Comparison of ENCODE assay signal across 9 cellular contexts in the genomic region with DNA sequence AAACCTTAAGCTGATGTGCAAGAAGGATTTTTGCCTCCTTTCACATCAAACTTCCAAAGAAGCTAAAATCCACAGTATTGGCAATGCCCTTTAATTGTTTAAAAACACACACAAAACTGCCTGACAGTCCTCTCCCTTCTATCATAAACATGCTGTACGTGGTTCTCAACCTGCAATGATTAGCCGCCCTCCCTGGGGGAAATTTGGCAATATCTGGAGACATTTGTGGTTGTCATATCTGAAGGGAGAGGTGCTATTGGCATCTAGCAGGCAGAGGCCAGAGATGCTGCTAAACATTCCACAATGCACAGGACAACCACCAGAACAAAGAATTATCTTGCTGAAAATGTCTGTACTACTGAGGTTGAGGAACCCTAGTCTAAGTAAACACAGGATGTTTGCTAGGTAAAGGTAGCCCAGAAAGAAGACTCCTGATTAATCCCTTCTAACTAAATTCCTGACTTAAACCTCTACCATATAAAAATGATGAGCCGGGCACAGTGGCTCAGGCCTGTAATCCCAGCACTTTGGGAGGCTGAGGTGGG. TPM values are rescaled to one million over a fixed set of nuclear protein-coding genes. Genes with fewer than 3 reads are reported as not detected.
DNase-seq lines count a peak whose midpoint lies in the region; ATAC-seq, FAIRE-seq and TF ChIP-seq lines count a peak whose summit lies in the region.
"Had no signal": no experiment of that assay in that cellular context is flagged by ENCODE, and none has a peak within 500 bp of the region (broad histone marks: within the 10 kb centered on the region; RNA-seq: fewer than 3 reads in every experiment).

No MANE protein-coding gene starts in this region.

- H3K36me3 Mint-ChIP-seq in GM23338 (ENCODE audit: low read depth) (no peaks in the 10 kb centered on the region), WTC11 (0 out of 2 replicates have a peak, but pooled peaks cover under 1% of the 10 kb centered on the region)

- no peaks in the 10 kb centered on the region for H3K9me3 ChIP-seq in smooth muscle cell (replicated peaks; ENCODE audit: low read depth)

- POLR2A ChIA-PET in WTC11 (lab: Charles Lee): interaction anchor here (0.7 to 1.7 kb wide), 5 partner anchors 10 to 477 kb away, joined by 3 to 6 read pairs (median 4); a partner anchor contains a TSS

- H3K4me2 ChIP-seq in GM23338 (peak overlapping the region; percentile 81; the same call in 1 of the 2 replicates), smooth muscle cell (peak overlapping the region; percentile 80)

- DNase-seq in GM23338 (ENCODE audit: low spot score) (no peak), WTC11 (ENCODE audit: low spot score) (no peak), foreskin fibroblast (no peak), smooth muscle cell (lab: John Stamatoyannopoulos, UW; ENCODE audit: unreplicated experiment) (no peak), GM12892 (ENCODE audit: insufficient read length) (no peak), DMS 273 (lab: John Stamatoyannopoulos, UW; ENCODE audit: unreplicated experiment) (no peak)
- DNase-seq: NCI-H1048 had no signal

- H3K4me3 ChIP-seq in GM23338 (peak overlapping the region; percentile 74), foreskin fibroblast (ENCODE audit: low read depth in 1 of 2, low read length in 2 of 2) (peak overlapping the region; percentile 57 to 60), smooth muscle cell (peak overlapping the region; percentile 61)

- no peak for TF ChIP-seq CTCF in GM23338 (conservative IDR thresholded peaks at IDR 0.05; ENCODE audit: low read depth in 2 of 2)
- no peak for TF ChIP-seq CTCF in WTC11 (IDR thresholded peaks at IDR 0.05)
- no peak for TF ChIP-seq CTCF in foreskin fibroblast (IDR thresholded peaks at IDR 0.05; ENCODE audit: low read depth, low read length)
- no peak for TF ChIP-seq CTCF in smooth muscle cell (IDR thresholded peaks at IDR 0.05; ENCODE audit: borderline replicate concordance, insufficient read depth, poor library complexity, severe bottlenecking)

- H3K9me3 Mint-ChIP-seq in GM23338 (peaks cover under 1% of the 10 kb centered on the region; the same call in 2 of the 3 replicates), WTC11 (no peaks in the 10 kb centered on the region)

- H3K27me3 Mint-ChIP-seq in GM23338 (ENCODE audit: insufficient read depth, low read depth, poor library complexity) (peaks cover 15% of the 10 kb centered on the region), WTC11 (ENCODE audit: low read depth) (peaks cover 47% of the 10 kb centered on the region)

- CTCF ChIA-PET in WTC11 (lab: Charles Lee): interaction anchor here (0.7 to 1.9 kb wide), 5 partner anchors 11 to 105 kb away, joined by 3 to 16 read pairs (median 5); a partner anchor contains a TSS

- H3K27me3 ChIP-seq in GM23338 (ENCODE audit: insufficient read depth) (peaks cover 17% of the 10 kb centered on the region), smooth muscle cell (ENCODE audit: low read depth) (no peaks in the 10 kb centered on the region)

- H3K9me2 ChIP-seq in GM23338 (ENCODE audit: insufficient read depth): no peaks in the 10 kb centered on the region

- FAIRE-seq in GM12892 (lab: Jason Lieb, UNC): no peak

- no peaks in the 10 kb centered on the region for H3K36me3 ChIP-seq in GM23338 (ENCODE audit: insufficient read depth)
- H3K36me3 ChIP-seq in smooth muscle cell (ENCODE audit: low read depth): no peaks in the 10 kb centered on the region

- peaks cover 7% of the 10 kb centered on the region for H3K4me1 Mint-ChIP-seq in GM23338
- peaks cover 8% of the 10 kb centered on the region for H3K4me1 Mint-ChIP-seq in WTC11

- H3K79me2 ChIP-seq in GM23338 (replicated peaks; ENCODE audit: insufficient read depth) (no peaks in the 10 kb centered on the region), smooth muscle cell (ENCODE audit: low read depth) (no peaks in the 10 kb centered on the region)

- no peak for TF ChIP-seq POLR2A in GM12892 (IDR thresholded peaks at IDR 0.05; ENCODE audit: low read depth, low read length)

- H3K27ac Mint-ChIP-seq in GM23338 (no peak overlapping the region), WTC11 (no peak overlapping the region)

- no peak for ATAC-seq in GM23338
- no peak for ATAC-seq in WTC11
- no peak for ATAC-seq in GM19324 (IDR thresholded peaks at IDR 0.05; ENCODE audit: low FRiP score, unreplicated experiment)

- H3K27ac ChIP-seq in GM23338 (ENCODE audit: low read depth) (no peak overlapping the region), smooth muscle cell (ENCODE audit: low read depth) (no peak overlapping the region)

- no peak overlapping the region for H3K9ac ChIP-seq in smooth muscle cell (ENCODE audit: low read depth)

- H4K20me1 ChIP-seq in GM23338 (replicated peaks; ENCODE audit: insufficient read depth) (0 out of 2 replicates have a peak, but pooled peaks cover 3% of the 10 kb centered on the region), smooth muscle cell (ENCODE audit: low read depth) (no peaks in the 10 kb centered on the region)

- WGBS in smooth muscle cell (ENCODE audit: low lambda C conversion rate): 91% methylated on average over 3 of the region's 3 CpGs

- H2AFZ ChIP-seq in GM23338: peak overlapping the region; percentile 94
- H2AFZ ChIP-seq in smooth muscle cell (ENCODE audit: low read depth): peak overlapping the region; percentile 74

- H3K4me3 Mint-ChIP-seq in GM23338 (peak overlapping the region; percentile 85), WTC11 (peak overlapping the region; percentile 88)

- H3K4me1 ChIP-seq in GM23338 (ENCODE audit: insufficient read depth) (peaks cover 7% of the 10 kb centered on the region; the same call in 1 of the 2 replicates), smooth muscle cell (ENCODE audit: low read depth) (no peaks in the 10 kb centered on the region)

- H3F3A ChIP-seq in GM23338 (replicated peaks; ENCODE audit: low read depth): peaks cover 8% of the 10 kb centered on the region; the same call in 1 of the 2 replicates
- no peaks in the 10 kb centered on the region for H3F3A ChIP-seq in smooth muscle cell (ENCODE audit: low read depth)

TF ChIP-seq in WTC11, 78 proteins besides CTCF, POLR2A, EP300 and RAD21 (continues in another document):
- TF ChIP-seq, protein P1, sequence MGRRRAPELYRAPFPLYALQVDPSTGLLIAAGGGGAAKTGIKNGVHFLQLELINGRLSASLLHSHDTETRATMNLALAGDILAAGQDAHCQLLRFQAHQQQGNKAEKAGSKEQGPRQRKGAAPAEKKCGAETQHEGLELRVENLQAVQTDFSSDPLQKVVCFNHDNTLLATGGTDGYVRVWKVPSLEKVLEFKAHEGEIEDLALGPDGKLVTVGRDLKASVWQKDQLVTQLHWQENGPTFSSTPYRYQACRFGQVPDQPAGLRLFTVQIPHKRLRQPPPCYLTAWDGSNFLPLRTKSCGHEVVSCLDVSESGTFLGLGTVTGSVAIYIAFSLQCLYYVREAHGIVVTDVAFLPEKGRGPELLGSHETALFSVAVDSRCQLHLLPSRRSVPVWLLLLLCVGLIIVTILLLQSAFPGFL (CRISPR knock-in tag; IDR thresholded peaks at IDR 0.05; ENCODE audit: borderline replicate concordance): no peak
- TF ChIP-seq, protein P2, sequence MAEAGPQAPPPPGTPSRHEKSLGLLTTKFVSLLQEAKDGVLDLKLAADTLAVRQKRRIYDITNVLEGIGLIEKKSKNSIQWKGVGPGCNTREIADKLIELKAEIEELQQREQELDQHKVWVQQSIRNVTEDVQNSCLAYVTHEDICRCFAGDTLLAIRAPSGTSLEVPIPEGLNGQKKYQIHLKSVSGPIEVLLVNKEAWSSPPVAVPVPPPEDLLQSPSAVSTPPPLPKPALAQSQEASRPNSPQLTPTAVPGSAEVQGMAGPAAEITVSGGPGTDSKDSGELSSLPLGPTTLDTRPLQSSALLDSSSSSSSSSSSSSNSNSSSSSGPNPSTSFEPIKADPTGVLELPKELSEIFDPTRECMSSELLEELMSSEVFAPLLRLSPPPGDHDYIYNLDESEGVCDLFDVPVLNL (CRISPR knock-in tag; IDR thresholded peaks at IDR 0.05; ENCODE audit: borderline replicate concordance, low read depth): no peak

RNA-seq across cellular contexts. Expression of a gene that starts 1.2 kb away (rescaled TPM):
- 0.83 TPM in 1 of 2 replicates, not detected in the other for total RNA-seq in GM23338 (2014; rRNA removed; shearing (Covaris generic))
- polyA plus RNA-seq in GM23338 (2016; fragmentation: Nextera tagmentation; extraction: Ambion mirVana): 0.24 and 0.44 TPM in 2 replicates
- 0.13 to 0.37 TPM in 2 of 3 replicates, not detected in the other for total RNA-seq in WTC11 (2021)
- total RNA-seq in smooth muscle cell: not detected in 2 replicates
- polyA plus RNA-seq in smooth muscle cell: 0.21 TPM in 1 of 2 replicates, not detected in the other
- not detected for polyA plus RNA-seq in GM12892 (2012; ENCODE audit: missing spikeins)
- total RNA-seq: fibroblast of lung had no signal
- polyA plus RNA-seq: fibroblast of lung had no signal

RNA-seq across cellular contexts. Expression of a gene that starts 21.8 kb away (rescaled TPM):
- 1.6 and 3.7 TPM in 2 replicates for total RNA-seq in GM23338 (2014; rRNA removed; shearing (Covaris generic))
- 0.97 and 1.0 TPM in 2 replicates for polyA plus RNA-seq in GM23338 (2016; fragmentation: Nextera tagmentation; extraction: Ambion mirVana)
- total RNA-seq in WTC11 (2021): 1.3 to 1.6 TPM (median 1.5 TPM) in 3 replicates
- 0.54 and 0.94 TPM in 2 replicates for total RNA-seq in smooth muscle cell
- polyA plus RNA-seq in smooth muscle cell: 0.52 and 1.0 TPM in 2 replicates
- polyA plus RNA-seq in GM12892 (2012; ENCODE audit: missing spikeins): 2.8 TPM

RNA-seq across cellular contexts. Expression of a gene that starts 31.3 kb away (rescaled TPM):
- total RNA-seq in GM23338 (2014; rRNA removed; shearing (Covaris generic)): 7.6 and 10.6 TPM in 2 replicates
- polyA plus RNA-seq in GM23338 (2016; fragmentation: Nextera tagmentation; extraction: Ambion mirVana): 23.6 and 29.3 TPM in 2 replicates
- 14.3 to 15.6 TPM (median 15.6 TPM) in 3 replicates for total RNA-seq in WTC11 (2021)
- 10.4 and 32.7 TPM in 2 replicates for total RNA-seq in smooth muscle cell
- polyA plus RNA-seq in smooth muscle cell: 12.2 and 12.6 TPM in 2 replicates
- polyA plus RNA-seq in GM12892 (2012; ENCODE audit: missing spikeins): 5.1 TPM

RNA-seq across cellular contexts. Expression of a gene that starts 44.5 kb away (rescaled TPM):
- total RNA-seq in GM23338 (2014; rRNA removed; shearing (Covaris generic)): 9.1 and 10.7 TPM in 2 replicates
- polyA plus RNA-seq in GM23338 (2016; fragmentation: Nextera tagmentation; extraction: Ambion mirVana): 9.6 and 9.8 TPM in 2 replicates
- 10.5 to 13.7 TPM (median 11.0 TPM) in 3 replicates for total RNA-seq in WTC11 (2021)
- 12.1 and 14.7 TPM in 2 replicates for total RNA-seq in smooth muscle cell
- 17.1 and 20.5 TPM in 2 replicates for polyA plus RNA-seq in smooth muscle cell
- polyA plus RNA-seq in GM12892 (2012; ENCODE audit: missing spikeins): 20.4 TPM

RNA-seq across cellular contexts. Expression of a gene that starts 54.7 kb away (rescaled TPM):
- total RNA-seq in GM23338 (2014; rRNA removed; shearing (Covaris generic)): 0.56 TPM in 1 of 2 replicates, not detected in the other
- polyA plus RNA-seq in GM23338 (2016; fragmentation: Nextera tagmentation; extraction: Ambion mirVana) (1.6 and 1.7 TPM in 2 replicates), smooth muscle cell (0.19 and 0.51 TPM in 2 replicates)
- total RNA-seq in WTC11 (2021) (0.25 to 0.63 TPM (median 0.46 TPM) in 3 replicates), smooth muscle cell (not detected in 2 replicates)
- polyA plus RNA-seq in GM12892 (2012; ENCODE audit: missing spikeins): 0.15 TPM
